In genomic region chr17:42980766-42981397, GRCh38 we compare ENCODE assay signal across 1 cellular context.
TF ChIP-seq lines count a peak whose summit lies in the region.

No MANE protein-coding gene starts in this region.

TF ChIP-seq in HepG2, 621 proteins besides CTCF, POLR2A, EP300 and RAD21 (continues in another document):
- TF ChIP-seq STAT6 (CRISPR knock-in tag; IDR thresholded peaks at IDR 0.05; ENCODE audit: borderline replicate concordance) (no peak), ZNF883 (CRISPR knock-in tag; IDR thresholded peaks at IDR 0.05; ENCODE audit: not compliant biosample characterization) (peak; percentile 89), PRPF4 (IDR thresholded peaks at IDR 0.05; ENCODE audit: low read depth, low read length, poor library complexity, severe bottlenecking) (no peak), NFE2 (CRISPR knock-in tag; IDR thresholded peaks at IDR 0.05) (no peak), CEBPZ (IDR thresholded peaks at IDR 0.05; ENCODE audit: low read length) (no peak), ZNF253 (CRISPR knock-in tag; IDR thresholded peaks at IDR 0.05; ENCODE audit: borderline replicate concordance) (no peak), MTA1 (CRISPR knock-in tag; IDR thresholded peaks at IDR 0.05; ENCODE audit: borderline replicate concordance) (peak; percentile 81; the same call in 1 of the 2 replicates), GZF1 (CRISPR knock-in tag; IDR thresholded peaks at IDR 0.05) (peak; percentile 48; the same call in 1 of the 2 replicates), KMT2B (CRISPR knock-in tag; IDR thresholded peaks at IDR 0.05) (no peak), E2F1 (CRISPR knock-in tag; IDR thresholded peaks at IDR 0.05) (no peak), POGZ (CRISPR knock-in tag; IDR thresholded peaks at IDR 0.05) (no peak), NFKB2 (CRISPR knock-in tag; IDR thresholded peaks at IDR 0.05; ENCODE audit: borderline replicate concordance) (0 out of 2 replicates have a peak, but pooled peaks have one; percentile 24), EEA1 (CRISPR knock-in tag; IDR thresholded peaks at IDR 0.05; ENCODE audit: borderline replicate concordance) (peak; percentile 80; the same call in 1 of the 2 replicates), NFATC3 (CRISPR knock-in tag; IDR thresholded peaks at IDR 0.05) (peak; percentile 90; the same call in 1 of the 2 replicates), KLF11 (CRISPR knock-in tag; IDR thresholded peaks at IDR 0.05) (no peak), SMAD3 (CRISPR knock-in tag; IDR thresholded peaks at IDR 0.05) (no peak), ZNF775 (CRISPR knock-in tag; IDR thresholded peaks at IDR 0.05; ENCODE audit: borderline replicate concordance) (no peak), SIN3B (IDR thresholded peaks at IDR 0.05; ENCODE audit: low read length) (no peak), E2F5 (CRISPR knock-in tag; conservative IDR thresholded peaks at IDR 0.05) (no peak), ZNF546 (CRISPR knock-in tag; conservative IDR thresholded peaks at IDR 0.05) (0 out of 2 replicates have a peak, but pooled peaks have one; percentile 44), ZC3H13 (CRISPR knock-in tag; IDR thresholded peaks at IDR 0.05) (peak; percentile 7; the same call in 1 of the 2 replicates), ARID3A (IDR thresholded peaks at IDR 0.05; ENCODE audit: low read depth, low read length) (no peak), THAP7 (CRISPR knock-in tag; IDR thresholded peaks at IDR 0.05) (0 out of 2 replicates have a peak, but pooled peaks have one; percentile 71), ZNF614 (CRISPR knock-in tag; IDR thresholded peaks at IDR 0.05; ENCODE audit: borderline replicate concordance) (0 out of 2 replicates have a peak, but pooled peaks have one; percentile 5)
- TF ChIP-seq, protein P1, sequence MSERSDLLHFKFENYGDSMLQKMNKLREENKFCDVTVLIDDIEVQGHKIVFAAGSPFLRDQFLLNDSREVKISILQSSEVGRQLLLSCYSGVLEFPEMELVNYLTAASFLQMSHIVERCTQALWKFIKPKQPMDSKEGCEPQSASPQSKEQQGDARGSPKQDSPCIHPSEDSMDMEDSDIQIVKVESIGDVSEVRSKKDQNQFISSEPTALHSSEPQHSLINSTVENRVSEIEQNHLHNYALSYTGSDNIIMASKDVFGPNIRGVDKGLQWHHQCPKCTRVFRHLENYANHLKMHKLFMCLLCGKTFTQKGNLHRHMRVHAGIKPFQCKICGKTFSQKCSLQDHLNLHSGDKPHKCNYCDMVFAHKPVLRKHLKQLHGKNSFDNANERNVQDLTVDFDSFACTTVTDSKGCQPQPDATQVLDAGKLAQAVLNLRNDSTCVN (CRISPR knock-in tag; IDR thresholded peaks at IDR 0.05; ENCODE audit: borderline replicate concordance): no peak
- TF ChIP-seq, protein P2, sequence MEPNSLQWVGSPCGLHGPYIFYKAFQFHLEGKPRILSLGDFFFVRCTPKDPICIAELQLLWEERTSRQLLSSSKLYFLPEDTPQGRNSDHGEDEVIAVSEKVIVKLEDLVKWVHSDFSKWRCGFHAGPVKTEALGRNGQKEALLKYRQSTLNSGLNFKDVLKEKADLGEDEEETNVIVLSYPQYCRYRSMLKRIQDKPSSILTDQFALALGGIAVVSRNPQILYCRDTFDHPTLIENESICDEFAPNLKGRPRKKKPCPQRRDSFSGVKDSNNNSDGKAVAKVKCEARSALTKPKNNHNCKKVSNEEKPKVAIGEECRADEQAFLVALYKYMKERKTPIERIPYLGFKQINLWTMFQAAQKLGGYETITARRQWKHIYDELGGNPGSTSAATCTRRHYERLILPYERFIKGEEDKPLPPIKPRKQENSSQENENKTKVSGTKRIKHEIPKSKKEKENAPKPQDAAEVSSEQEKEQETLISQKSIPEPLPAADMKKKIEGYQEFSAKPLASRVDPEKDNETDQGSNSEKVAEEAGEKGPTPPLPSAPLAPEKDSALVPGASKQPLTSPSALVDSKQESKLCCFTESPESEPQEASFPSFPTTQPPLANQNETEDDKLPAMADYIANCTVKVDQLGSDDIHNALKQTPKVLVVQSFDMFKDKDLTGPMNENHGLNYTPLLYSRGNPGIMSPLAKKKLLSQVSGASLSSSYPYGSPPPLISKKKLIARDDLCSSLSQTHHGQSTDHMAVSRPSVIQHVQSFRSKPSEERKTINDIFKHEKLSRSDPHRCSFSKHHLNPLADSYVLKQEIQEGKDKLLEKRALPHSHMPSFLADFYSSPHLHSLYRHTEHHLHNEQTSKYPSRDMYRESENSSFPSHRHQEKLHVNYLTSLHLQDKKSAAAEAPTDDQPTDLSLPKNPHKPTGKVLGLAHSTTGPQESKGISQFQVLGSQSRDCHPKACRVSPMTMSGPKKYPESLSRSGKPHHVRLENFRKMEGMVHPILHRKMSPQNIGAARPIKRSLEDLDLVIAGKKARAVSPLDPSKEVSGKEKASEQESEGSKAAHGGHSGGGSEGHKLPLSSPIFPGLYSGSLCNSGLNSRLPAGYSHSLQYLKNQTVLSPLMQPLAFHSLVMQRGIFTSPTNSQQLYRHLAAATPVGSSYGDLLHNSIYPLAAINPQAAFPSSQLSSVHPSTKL (CRISPR knock-in tag; IDR thresholded peaks at IDR 0.05): peak; percentile 10; the same call in 1 of the 2 replicates
- TF ChIP-seq, protein P3, sequence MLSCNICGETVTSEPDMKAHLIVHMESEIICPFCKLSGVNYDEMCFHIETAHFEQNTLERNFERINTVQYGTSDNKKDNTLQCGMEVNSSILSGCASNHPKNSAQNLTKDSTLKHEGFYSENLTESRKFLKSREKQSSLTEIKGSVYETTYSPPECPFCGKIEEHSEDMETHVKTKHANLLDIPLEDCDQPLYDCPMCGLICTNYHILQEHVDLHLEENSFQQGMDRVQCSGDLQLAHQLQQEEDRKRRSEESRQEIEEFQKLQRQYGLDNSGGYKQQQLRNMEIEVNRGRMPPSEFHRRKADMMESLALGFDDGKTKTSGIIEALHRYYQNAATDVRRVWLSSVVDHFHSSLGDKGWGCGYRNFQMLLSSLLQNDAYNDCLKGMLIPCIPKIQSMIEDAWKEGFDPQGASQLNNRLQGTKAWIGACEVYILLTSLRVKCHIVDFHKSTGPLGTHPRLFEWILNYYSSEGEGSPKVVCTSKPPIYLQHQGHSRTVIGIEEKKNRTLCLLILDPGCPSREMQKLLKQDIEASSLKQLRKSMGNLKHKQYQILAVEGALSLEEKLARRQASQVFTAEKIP (CRISPR knock-in tag; IDR thresholded peaks at IDR 0.05; ENCODE audit: borderline replicate concordance): no peak
- TF ChIP-seq, protein P4, sequence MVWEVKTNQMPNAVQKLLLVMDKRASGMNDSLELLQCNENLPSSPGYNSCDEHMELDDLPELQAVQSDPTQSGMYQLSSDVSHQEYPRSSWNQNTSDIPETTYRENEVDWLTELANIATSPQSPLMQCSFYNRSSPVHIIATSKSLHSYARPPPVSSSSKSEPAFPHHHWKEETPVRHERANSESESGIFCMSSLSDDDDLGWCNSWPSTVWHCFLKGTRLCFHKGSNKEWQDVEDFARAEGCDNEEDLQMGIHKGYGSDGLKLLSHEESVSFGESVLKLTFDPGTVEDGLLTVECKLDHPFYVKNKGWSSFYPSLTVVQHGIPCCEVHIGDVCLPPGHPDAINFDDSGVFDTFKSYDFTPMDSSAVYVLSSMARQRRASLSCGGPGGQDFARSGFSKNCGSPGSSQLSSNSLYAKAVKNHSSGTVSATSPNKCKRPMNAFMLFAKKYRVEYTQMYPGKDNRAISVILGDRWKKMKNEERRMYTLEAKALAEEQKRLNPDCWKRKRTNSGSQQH (CRISPR knock-in tag; IDR thresholded peaks at IDR 0.05; ENCODE audit: low read depth): no peak
